Comparison of ENCODE assay signal across 10 cellular contexts in the genomic region with DNA sequence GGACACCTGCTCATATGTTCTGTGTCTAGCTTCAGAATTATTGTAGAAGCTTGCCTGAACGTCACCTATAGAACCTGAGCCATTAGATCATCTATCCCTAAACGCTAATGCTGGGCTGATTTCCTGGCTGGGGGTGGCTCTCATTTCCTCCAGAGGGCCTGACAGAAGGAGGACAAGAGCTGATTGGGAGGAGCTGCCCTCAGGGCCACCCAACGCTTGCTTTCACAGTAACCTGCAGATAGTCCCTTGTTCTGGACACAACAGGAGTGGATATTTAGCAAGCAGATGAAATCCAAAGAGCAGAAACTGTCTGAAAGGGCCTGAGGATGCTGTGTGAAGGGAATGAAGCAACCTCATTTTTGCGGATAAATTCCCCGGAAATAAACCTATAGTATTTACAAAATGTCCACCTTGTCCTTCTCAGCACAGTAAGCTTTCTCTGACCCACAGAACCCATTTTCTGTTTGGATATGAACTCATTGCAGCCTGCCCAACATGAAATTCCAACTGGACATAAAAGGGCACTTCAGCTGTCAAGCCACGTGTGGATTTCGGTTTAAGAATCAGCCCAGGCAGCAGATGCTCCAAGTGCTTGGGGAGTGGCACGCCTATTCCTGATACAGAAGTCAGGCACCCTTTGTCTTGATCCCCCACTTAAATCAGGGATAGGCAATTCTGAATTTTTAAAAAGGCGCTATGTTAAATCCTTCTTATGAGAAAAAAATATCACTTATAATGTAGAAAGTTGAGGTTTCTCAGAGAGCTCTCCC. TPM values are rescaled to one million over a fixed set of nuclear protein-coding genes. Genes with fewer than 3 reads are reported as not detected.
DNase-seq lines count a peak whose midpoint lies in the region; ATAC-seq and TF ChIP-seq lines count a peak whose summit lies in the region.
"Had no signal": no experiment of that assay in that cellular context is flagged by ENCODE, and none has a peak within 500 bp of the region (broad histone marks: within the 10 kb centered on the region; RNA-seq: fewer than 3 reads in every experiment).

No MANE protein-coding gene starts in this region.

- H3K9me3 Mint-ChIP-seq in GM23338, result no peaks in the 10 kb centered on the region
- H3K9me3 Mint-ChIP-seq: activated naive CD8-positive, alpha-beta T cell treated with anti-CD3 and anti-CD28 coated beads, Interleukin-2, amount 10 ng/mL, durations not matched to agents 7 days and 5 days had no signal

- H3K27ac ChIP-seq in GM23338 (ENCODE audit: low read depth) (no peak overlapping the region), esophagus squamous epithelium (peak overlapping the region; percentile 8 to 91 (median 68)), sigmoid colon (peak overlapping the region; percentile 85 to 94 (median 88))
- H3K27ac ChIP-seq: KMS-11 had no signal

- TF ChIP-seq CTCF in GM23338 (conservative IDR thresholded peaks at IDR 0.05; ENCODE audit: low read depth in 2 of 2) (no peak), esophagus squamous epithelium (IDR thresholded peaks at IDR 0.05) (no peak), sigmoid colon (IDR thresholded peaks at IDR 0.05) (no peak)

- DNase-seq in GM23338 (ENCODE audit: low spot score) (no peak), NCI-H510A (lab: John Stamatoyannopoulos, UW) (peak; percentile 20), esophagus squamous epithelium (lab: John Stamatoyannopoulos, UW) (no peak), sigmoid colon (no peak), EL (no peak)
- DNase-seq: activated naive CD8-positive, alpha-beta T cell treated with anti-CD3 and anti-CD28 coated beads, Interleukin-2, amount 10 ng/mL, durations not matched to agents 7 days and 5 days had no signal

- H2AFZ ChIP-seq in GM23338, result peak overlapping the region; percentile 94

- intact Hi-C loops in esophagus squamous epithelium (cut with DNase I) (loop anchor here (5.0 to 10.0 kb wide), 3 partner anchors 47 to 137 kb away; a partner anchor contains a TSS), sigmoid colon (cut with DNase I) (no loop called here)

- H3F3A ChIP-seq in GM23338 (replicated peaks; ENCODE audit: low read depth), result peaks cover 3% of the 10 kb centered on the region; the same call in 1 of the 2 replicates

- H3K4me3 Mint-ChIP-seq in GM23338, result no peak overlapping the region
- H3K4me3 Mint-ChIP-seq: activated naive CD8-positive, alpha-beta T cell treated with anti-CD3 and anti-CD28 coated beads, Interleukin-2, amount 10 ng/mL, durations not matched to agents 7 days and 5 days had no signal

- H3K4me1 Mint-ChIP-seq in GM23338, result peaks cover 24% of the 10 kb centered on the region

- H3K36me3 ChIP-seq in GM23338 (ENCODE audit: insufficient read depth) (no peaks in the 10 kb centered on the region), esophagus squamous epithelium (no peaks in the 10 kb centered on the region), sigmoid colon (no peaks in the 10 kb centered on the region)

- H3K9me3 ChIP-seq in esophagus squamous epithelium, result no peaks in the 10 kb centered on the region
- no peaks in the 10 kb centered on the region for H3K9me3 ChIP-seq in sigmoid colon

- H3K4me1 ChIP-seq in GM23338 (ENCODE audit: insufficient read depth) (peaks cover 21% of the 10 kb centered on the region), esophagus squamous epithelium (peaks cover 7 to 32% (median 14%) of the 10 kb centered on the region in 3 donors), sigmoid colon (peaks cover 0 to 30% (median 27%) of the 10 kb centered on the region in 4 donors)

- H3K4me3 ChIP-seq in GM23338 (peak overlapping the region; percentile 21; the same call in 1 of the 2 replicates), esophagus squamous epithelium (no peak overlapping the region), sigmoid colon (peak overlapping the region in 1 of 4 donors; percentile 54)

- peak overlapping the region; percentile 78 for H3K4me2 ChIP-seq in GM23338
- H3K4me2 ChIP-seq: KMS-11 had no signal

- H3K27me3 ChIP-seq in GM23338 (ENCODE audit: insufficient read depth), result no peaks in the 10 kb centered on the region
- H3K27me3 ChIP-seq in esophagus squamous epithelium, result no peaks in the 10 kb centered on the region
- H3K27me3 ChIP-seq in sigmoid colon, result no peaks in the 10 kb centered on the region

- no peaks in the 10 kb centered on the region for H3K9me2 ChIP-seq in GM23338 (ENCODE audit: insufficient read depth)

- no peaks in the 10 kb centered on the region for H3K36me3 Mint-ChIP-seq in GM23338 (ENCODE audit: low read depth)
- H3K36me3 Mint-ChIP-seq: activated naive CD8-positive, alpha-beta T cell treated with anti-CD3 and anti-CD28 coated beads, Interleukin-2, amount 10 ng/mL, durations not matched to agents 7 days and 5 days had no signal

- TF ChIP-seq POLR2A in esophagus squamous epithelium (IDR thresholded peaks at IDR 0.05), result no peak
- TF ChIP-seq POLR2A in sigmoid colon (IDR thresholded peaks at IDR 0.05), result no peak

- H3K79me2 ChIP-seq in GM23338 (replicated peaks; ENCODE audit: insufficient read depth), result no peaks in the 10 kb centered on the region

- H3K27ac Mint-ChIP-seq in GM23338, result no peak overlapping the region
- H3K27ac Mint-ChIP-seq: activated naive CD8-positive, alpha-beta T cell treated with anti-CD3 and anti-CD28 coated beads, Interleukin-2, amount 10 ng/mL, durations not matched to agents 7 days and 5 days had no signal

- 63 to 64% methylated on average over 8 to 9 of the region's 9 CpGs for WGBS in esophagus squamous epithelium, 2 donors
- WGBS in sigmoid colon, 2 donors, result 78 to 82% methylated on average over 9 of the region's 9 CpGs

- no peak for ATAC-seq in GM23338
- no peak for ATAC-seq in HG02852 (IDR thresholded peaks at IDR 0.05; ENCODE audit: unreplicated experiment)
- no peak for ATAC-seq in GM21381 (IDR thresholded peaks at IDR 0.05; ENCODE audit: unreplicated experiment)
- ATAC-seq in HG03439 (IDR thresholded peaks at IDR 0.05; ENCODE audit: unreplicated experiment), result no peak

- no peak for TF ChIP-seq EP300 in sigmoid colon (IDR thresholded peaks at IDR 0.05)

- peaks cover 14% of the 10 kb centered on the region for H3K27me3 Mint-ChIP-seq in GM23338 (ENCODE audit: insufficient read depth, low read depth, poor library complexity)

- no peaks in the 10 kb centered on the region for H4K20me1 ChIP-seq in GM23338 (replicated peaks; ENCODE audit: insufficient read depth)

TF ChIP-seq in GM23338, 12 proteins besides CTCF, POLR2A, EP300 and RAD21 (continues in another document):
- no peak for TF ChIP-seq NANOG (IDR thresholded peaks at IDR 0.05; ENCODE audit: borderline replicate concordance)
- TF ChIP-seq, protein P1, sequence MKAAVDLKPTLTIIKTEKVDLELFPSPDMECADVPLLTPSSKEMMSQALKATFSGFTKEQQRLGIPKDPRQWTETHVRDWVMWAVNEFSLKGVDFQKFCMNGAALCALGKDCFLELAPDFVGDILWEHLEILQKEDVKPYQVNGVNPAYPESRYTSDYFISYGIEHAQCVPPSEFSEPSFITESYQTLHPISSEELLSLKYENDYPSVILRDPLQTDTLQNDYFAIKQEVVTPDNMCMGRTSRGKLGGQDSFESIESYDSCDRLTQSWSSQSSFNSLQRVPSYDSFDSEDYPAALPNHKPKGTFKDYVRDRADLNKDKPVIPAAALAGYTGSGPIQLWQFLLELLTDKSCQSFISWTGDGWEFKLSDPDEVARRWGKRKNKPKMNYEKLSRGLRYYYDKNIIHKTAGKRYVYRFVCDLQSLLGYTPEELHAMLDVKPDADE (IDR thresholded peaks at IDR 0.05), result no peak
- no peak for TF ChIP-seq EZH2 (IDR thresholded peaks at IDR 0.05; ENCODE audit: low read depth, unreplicated experiment)
- TF ChIP-seq, protein P2, sequence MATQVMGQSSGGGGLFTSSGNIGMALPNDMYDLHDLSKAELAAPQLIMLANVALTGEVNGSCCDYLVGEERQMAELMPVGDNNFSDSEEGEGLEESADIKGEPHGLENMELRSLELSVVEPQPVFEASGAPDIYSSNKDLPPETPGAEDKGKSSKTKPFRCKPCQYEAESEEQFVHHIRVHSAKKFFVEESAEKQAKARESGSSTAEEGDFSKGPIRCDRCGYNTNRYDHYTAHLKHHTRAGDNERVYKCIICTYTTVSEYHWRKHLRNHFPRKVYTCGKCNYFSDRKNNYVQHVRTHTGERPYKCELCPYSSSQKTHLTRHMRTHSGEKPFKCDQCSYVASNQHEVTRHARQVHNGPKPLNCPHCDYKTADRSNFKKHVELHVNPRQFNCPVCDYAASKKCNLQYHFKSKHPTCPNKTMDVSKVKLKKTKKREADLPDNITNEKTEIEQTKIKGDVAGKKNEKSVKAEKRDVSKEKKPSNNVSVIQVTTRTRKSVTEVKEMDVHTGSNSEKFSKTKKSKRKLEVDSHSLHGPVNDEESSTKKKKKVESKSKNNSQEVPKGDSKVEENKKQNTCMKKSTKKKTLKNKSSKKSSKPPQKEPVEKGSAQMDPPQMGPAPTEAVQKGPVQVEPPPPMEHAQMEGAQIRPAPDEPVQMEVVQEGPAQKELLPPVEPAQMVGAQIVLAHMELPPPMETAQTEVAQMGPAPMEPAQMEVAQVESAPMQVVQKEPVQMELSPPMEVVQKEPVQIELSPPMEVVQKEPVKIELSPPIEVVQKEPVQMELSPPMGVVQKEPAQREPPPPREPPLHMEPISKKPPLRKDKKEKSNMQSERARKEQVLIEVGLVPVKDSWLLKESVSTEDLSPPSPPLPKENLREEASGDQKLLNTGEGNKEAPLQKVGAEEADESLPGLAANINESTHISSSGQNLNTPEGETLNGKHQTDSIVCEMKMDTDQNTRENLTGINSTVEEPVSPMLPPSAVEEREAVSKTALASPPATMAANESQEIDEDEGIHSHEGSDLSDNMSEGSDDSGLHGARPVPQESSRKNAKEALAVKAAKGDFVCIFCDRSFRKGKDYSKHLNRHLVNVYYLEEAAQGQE (IDR thresholded peaks at IDR 0.05; ENCODE audit: unreplicated experiment), result no peak

RNA-seq across cellular contexts. Expression of a gene that starts 32.8 kb away (rescaled TPM):
- total RNA-seq in GM23338 (2014; rRNA removed; shearing (Covaris generic)), result 608 and 728 TPM in 2 replicates
- polyA plus RNA-seq in GM23338 (2016; fragmentation: Nextera tagmentation; extraction: Ambion mirVana) (187 and 191 TPM in 2 replicates), sigmoid colon (100 to 1,000 TPM; 411 to 694 (median 519) TPM)
- total RNA-seq in esophagus squamous epithelium (1,000 to 10,000 TPM in 1 of 4 donors, 100 to 1,000 TPM in 3; 587 to 1,132 (median 718) TPM), sigmoid colon (100 to 1,000 TPM in 1 of 4 donors, 10 to 100 TPM in 3; 54.8 to 108 (median 87.2) TPM)

RNA-seq across cellular contexts. Expression of a gene that starts 43.2 kb away (rescaled TPM):
- 386 and 424 TPM in 2 replicates for total RNA-seq in GM23338 (2014; rRNA removed; shearing (Covaris generic))
- polyA plus RNA-seq in GM23338 (2016; fragmentation: Nextera tagmentation; extraction: Ambion mirVana), result 189 TPM in 2 replicates
- total RNA-seq in esophagus squamous epithelium, result 10 to 100 TPM; 14.5 to 91.0 (median 46.2) TPM
- 100 to 1,000 TPM; 614 to 677 (median 635) TPM for total RNA-seq in sigmoid colon
- polyA plus RNA-seq in sigmoid colon, result 100 to 1,000 TPM in 1 of 3 donors, 10 to 100 TPM in 2; 20.1 to 129 (median 41.4) TPM
